Comparison of ENCODE assay signal across 8 cellular contexts in genomic region chr3:196568246-196569002, GRCh38. TPM values are rescaled to one million over a fixed set of nuclear protein-coding genes. Genes with fewer than 3 reads are reported as not detected.
DNase-seq lines count a peak whose midpoint lies in the region; ATAC-seq and TF ChIP-seq lines count a peak whose summit lies in the region.

Gene FBXO45 (plus strand): TSS chr3:196568660. CDS start chr3:196568985, 325 bp downstream.
Gene WDR53 (minus strand): TSS chr3:196568554. CDS start chr3:196561475, 7,079 bp downstream.

- no peaks in the 10 kb centered on the region for H3K9me3 ChIP-seq in suprapubic skin

- peak; percentile 4 for TF ChIP-seq CTCF in GM10266 (IDR thresholded peaks at IDR 0.05; ENCODE audit: control insufficient read depth, insufficient read depth, low read depth, missing control alignments)
- TF ChIP-seq CTCF in suprapubic skin (IDR thresholded peaks at IDR 0.05), result no peak

- no peaks in the 10 kb centered on the region for H3K27me3 ChIP-seq in suprapubic skin

- peak within 1 kb of the TSS; percentile 96 for H3K27ac Mint-ChIP-seq in activated naive CD4-positive, alpha-beta T cell treated with anti-CD3 and anti-CD28 coated beads, Interleukin-2, amount 50 U/mL, for 24 hours

- peak within 1 kb of the TSS; percentile 91 for H3K27ac ChIP-seq in suprapubic skin

- no peaks in the 10 kb centered on the region for H3K27me3 Mint-ChIP-seq in activated naive CD4-positive, alpha-beta T cell treated with anti-CD3 and anti-CD28 coated beads, Interleukin-2, amount 50 U/mL, for 24 hours

- no peaks in the 10 kb centered on the region for H3K9me3 Mint-ChIP-seq in activated naive CD4-positive, alpha-beta T cell treated with anti-CD3 and anti-CD28 coated beads, Interleukin-2, amount 50 U/mL, for 24 hours

- peaks cover 38% of the 10 kb centered on the region for H3K4me1 Mint-ChIP-seq in activated naive CD4-positive, alpha-beta T cell treated with anti-CD3 and anti-CD28 coated beads, Interleukin-2, amount 50 U/mL, for 24 hours

- DNase-seq in GM10266 (ENCODE audit: extremely low spot score), result peak; percentile 99
- peak; percentile 95 for DNase-seq in NCI-H1092 treated with DMSO at 0.1 percent for 48 hours (lab: John Stamatoyannopoulos, UW)
- peak; percentile 92 for DNase-seq in globus pallidus (ENCODE audit: low spot score)
- peak; percentile 59 to 97 (median 89) for DNase-seq in nucleus accumbens (lab: John Stamatoyannopoulos, UW)
- DNase-seq in suprapubic skin (ENCODE audit: low spot score in 2 of 2), result peak; percentile 95 to 96

- peaks cover 3% of the 10 kb centered on the region for H3K36me3 Mint-ChIP-seq in activated naive CD4-positive, alpha-beta T cell treated with anti-CD3 and anti-CD28 coated beads, Interleukin-2, amount 50 U/mL, for 24 hours

- H3K4me3 Mint-ChIP-seq in activated naive CD4-positive, alpha-beta T cell treated with anti-CD3 and anti-CD28 coated beads, Interleukin-2, amount 50 U/mL, for 24 hours, result peak within 1 kb of the TSS; percentile 97

- peak within 1 kb of the TSS; percentile 95 for H3K4me3 ChIP-seq in suprapubic skin

- ATAC-seq in HG02623 (IDR thresholded peaks at IDR 0.05; ENCODE audit: unreplicated experiment), result peak; percentile 92
- peak; percentile 98 for ATAC-seq in SK-N-SH treated with all-trans-retinoic acid at 6 μM for 48 hours

- WGBS in suprapubic skin, result under 1% methylated on average over 57 of the region's 87 CpGs

- H3K4me1 ChIP-seq in suprapubic skin, result peaks cover 43% of the 10 kb centered on the region

- TF ChIP-seq EP300 in suprapubic skin (IDR thresholded peaks at IDR 0.05), result no peak

- peak; percentile 50 to 77 for TF ChIP-seq POLR2A in suprapubic skin (IDR thresholded peaks at IDR 0.05)

- H3K36me3 ChIP-seq in suprapubic skin, result no peaks in the 10 kb centered on the region

TF ChIP-seq in SK-N-SH treated with all-trans-retinoic acid at 6 μM for 48 hours, 23 proteins besides CTCF, POLR2A, EP300 and RAD21:
- TF ChIP-seq TOX (CRISPR knock-in tag; IDR thresholded peaks at IDR 0.05; ENCODE audit: borderline replicate concordance), result no peak
- TF ChIP-seq GLIS3 (CRISPR knock-in tag; IDR thresholded peaks at IDR 0.05), result no peak
TF ChIP-seq in SK-N-SH treated with all-trans-retinoic acid at 6 μM for 48 hours: peak in this region for 0.

RNA-seq across cellular contexts. Expression of gene FBXO45, which starts in this region (rescaled TPM):
- total RNA-seq in suprapubic skin, result 10 to 100 TPM in 3 of 4 donors, 1 to 10 TPM in 1; 7.5 to 25.7 (median 17.3) TPM

RNA-seq across cellular contexts. Expression of gene WDR53, which starts in this region (rescaled TPM):
- total RNA-seq in suprapubic skin, result 1 to 10 TPM; 3.1 to 9.7 (median 7.7) TPM

Comparison
In these comparisons a context has a peak if more than half of its experiments do, and no peak if none do; other contexts are left out.
1. Peak in every context shown above with its lines: DNase-seq, ATAC-seq, H3K4me3 ChIP-seq and H3K27ac ChIP-seq.